Comparison of ENCODE assay signal across 19 cellular contexts in genomic region chr15:26443321-26443720, GRCh38.
"Had no signal": no experiment of that assay in that cellular context is flagged by ENCODE, and none has a peak within 500 bp of the region (broad histone marks: within the 10 kb centered on the region; RNA-seq: fewer than 3 reads in every experiment).

No MANE protein-coding gene starts in this region.

- H3K9me3 Mint-ChIP-seq: nephron had no signal

- H3K4me3 Mint-ChIP-seq: immature natural killer cell, naive B cell, nephron had no signal

- H2AFZ ChIP-seq: parathyroid adenoma had no signal

- H3K9ac ChIP-seq: parathyroid adenoma had no signal

- H3K4me1 Mint-ChIP-seq: immature natural killer cell, naive B cell, nephron had no signal

- H3K36me3 Mint-ChIP-seq: immature natural killer cell, naive B cell had no signal

- H3K4me3 ChIP-seq: esophagus muscularis mucosa, gastrocnemius medialis, prostate gland, sigmoid colon, skin epidermis, stomach, thoracic aorta, transverse colon had no signal

- H3K4me1 ChIP-seq: esophagus muscularis mucosa, gastrocnemius medialis, parathyroid adenoma, prostate gland, sigmoid colon, stomach, transverse colon had no signal

- H3K27me3 ChIP-seq: esophagus muscularis mucosa, gastrocnemius medialis, sigmoid colon, stomach, transverse colon had no signal

- ATAC-seq: gastrocnemius medialis had no signal

- H3K27me3 Mint-ChIP-seq: naive B cell had no signal

- H3K9me3 ChIP-seq: esophagus muscularis mucosa, gastrocnemius medialis, prostate gland, thoracic aorta, transverse colon had no signal

- DNase-seq: effector memory CD4-positive, alpha-beta T cell; gastrocnemius medialis; immature natural killer cell; mesendoderm; naive B cell; sigmoid colon; stimulated activated CD4-positive, alpha-beta T cell treated with anti-CD3 and anti-CD28 coated beads, Interleukin-2, amount 100 ng/mL, for 24 hours; stimulated activated CD4-positive, alpha-beta T cell treated with anti-CD3 and anti-CD28 coated beads, Interleukin-4, amount 100 ng/mL, for 4 hours; stimulated activated naive CD4-positive, alpha-beta T cell; stomach; substantia nigra; transverse colon had no signal

- H3K36me3 ChIP-seq: esophagus muscularis mucosa, gastrocnemius medialis, prostate gland, sigmoid colon, stomach, thoracic aorta, transverse colon had no signal

- H3K27ac Mint-ChIP-seq: immature natural killer cell, naive B cell, nephron had no signal

- H3K27ac ChIP-seq: epithelial cell of prostate, esophagus muscularis mucosa, gastrocnemius medialis, parathyroid adenoma, prostate gland, sigmoid colon, skin epidermis, stomach, thoracic aorta, transverse colon had no signal
